7 cellular contexts compared by ENCODE assay signal in the genomic region with DNA sequence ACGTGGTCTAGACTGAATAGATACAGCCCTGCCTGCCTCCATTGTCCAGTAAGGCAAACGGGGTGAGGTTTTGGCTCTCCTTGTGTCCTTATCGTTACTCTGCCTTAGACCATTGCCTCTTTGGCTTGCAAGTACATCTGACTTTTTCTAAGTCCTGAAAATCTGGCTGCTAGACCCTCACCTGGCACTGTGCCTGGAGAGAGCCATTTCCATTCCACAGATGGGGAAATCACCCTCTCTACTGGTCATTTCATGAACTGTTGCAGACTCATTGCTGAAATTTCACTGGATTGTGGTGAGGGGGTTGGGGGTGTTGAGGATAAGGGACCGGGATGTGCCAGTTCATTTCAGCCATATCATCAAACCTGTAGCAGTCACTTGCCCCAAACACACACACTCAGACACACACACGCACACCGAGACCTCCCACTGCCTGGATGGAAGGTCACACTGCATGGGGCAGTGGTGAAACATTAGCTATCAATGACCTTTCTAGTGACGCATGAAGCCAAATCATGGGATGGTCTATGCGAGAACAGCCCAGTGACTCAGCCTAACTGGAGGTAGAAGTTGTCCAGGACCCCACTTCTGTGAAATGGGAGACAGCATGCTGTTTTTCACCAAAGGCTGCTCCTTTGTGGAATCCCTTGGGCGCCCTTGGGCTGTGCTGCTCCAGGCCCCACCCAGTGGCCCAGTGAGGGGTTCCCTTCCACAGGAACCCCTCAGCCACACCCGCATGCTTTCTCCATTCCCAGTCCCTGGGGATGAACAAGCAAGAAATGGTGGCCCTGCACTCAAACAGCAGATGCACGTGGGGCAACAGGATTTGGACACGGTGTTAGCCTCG. TPM values are rescaled to one million over a fixed set of nuclear protein-coding genes. Genes with fewer than 3 reads are reported as not detected.
DNase-seq lines count a peak whose midpoint lies in the region; ATAC-seq and TF ChIP-seq lines count a peak whose summit lies in the region.

No MANE protein-coding gene starts in this region.

- WGBS in GM23248 (ENCODE audit: low coverage in 1 of 2, low lambda C conversion rate in 2 of 2, missing lambda C conversion rate in 2 of 2), 2 experiments = 68 to 70% methylated on average over 13 of the region's 13 CpGs
- WGBS in smooth muscle cell (ENCODE audit: low lambda C conversion rate) = 55% methylated on average over 13 of the region's 13 CpGs

- H3K79me2 ChIP-seq in GM23248 (ENCODE audit: insufficient read depth) (no peaks in the 10 kb centered on the region), OCI-LY3 (ENCODE audit: low read length) (no peaks in the 10 kb centered on the region), smooth muscle cell (ENCODE audit: low read depth) (no peaks in the 10 kb centered on the region)

- in situ Hi-C loops in GM23248 (cut with MboI) = no loop called here

- peaks cover 37% of the 10 kb centered on the region for H3K4me1 Mint-ChIP-seq in glutamatergic neuron (ENCODE audit: low read depth, unreplicated experiment)
- H3K4me1 Mint-ChIP-seq in activated T-helper 2 cell treated with anti-CD3 and anti-CD28 coated beads, Interferon-gamma antibody, Interleukin-2, Interleukin-4, amounts not matched to agents 10 μg/mL and 5 μg/mL and 100 μg/mL, durations not matched to agents 14 hours and 24 hours and 36 hours (ENCODE audit: low read depth) = no peaks in the 10 kb centered on the region

- H3K4me3 ChIP-seq in GM23248 = no peak overlapping the region
- H3K4me3 ChIP-seq in OCI-LY3 (ENCODE audit: low read length) = no peak overlapping the region
- no peak overlapping the region for H3K4me3 ChIP-seq in smooth muscle cell

- H4K20me1 ChIP-seq in GM23248 (ENCODE audit: insufficient read depth) (no peaks in the 10 kb centered on the region), OCI-LY3 (ENCODE audit: insufficient read depth, low read length) (no peaks in the 10 kb centered on the region), smooth muscle cell (ENCODE audit: low read depth) (no peaks in the 10 kb centered on the region)

- peaks cover 8% of the 10 kb centered on the region for H3K27me3 Mint-ChIP-seq in glutamatergic neuron (ENCODE audit: unreplicated experiment)
- peaks cover 9% of the 10 kb centered on the region for H3K27me3 Mint-ChIP-seq in activated T-helper 2 cell treated with anti-CD3 and anti-CD28 coated beads, Interferon-gamma antibody, Interleukin-2, Interleukin-4, amounts not matched to agents 10 μg/mL and 5 μg/mL and 100 μg/mL, durations not matched to agents 14 hours and 24 hours and 36 hours (ENCODE audit: low read depth)

- H3K4me2 ChIP-seq in GM23248 (ENCODE audit: unreplicated experiment) (no peak overlapping the region), OCI-LY3 (ENCODE audit: low read length) (peak overlapping the region; percentile 16), smooth muscle cell (no peak overlapping the region)

- H2AFZ ChIP-seq in GM23248 = no peak overlapping the region
- H2AFZ ChIP-seq in OCI-LY3 (ENCODE audit: low read depth, low read length) = peak overlapping the region; percentile 29; the same call in 1 of the 2 replicates
- no peak overlapping the region for H2AFZ ChIP-seq in smooth muscle cell (ENCODE audit: low read depth)

- H3K4me3 Mint-ChIP-seq in glutamatergic neuron (ENCODE audit: unreplicated experiment) = peak overlapping the region; percentile 76
- H3K4me3 Mint-ChIP-seq in activated T-helper 2 cell treated with anti-CD3 and anti-CD28 coated beads, Interferon-gamma antibody, Interleukin-2, Interleukin-4, amounts not matched to agents 10 μg/mL and 5 μg/mL and 100 μg/mL, durations not matched to agents 14 hours and 24 hours and 36 hours (ENCODE audit: low read depth) = no peak overlapping the region

- H3K36me3 ChIP-seq in GM23248 (ENCODE audit: low read depth) = no peaks in the 10 kb centered on the region
- H3K36me3 ChIP-seq in OCI-LY3 (replicated peaks; ENCODE audit: low read depth, low read length) = no peaks in the 10 kb centered on the region
- no peaks in the 10 kb centered on the region for H3K36me3 ChIP-seq in smooth muscle cell (ENCODE audit: low read depth)

- H3K27me3 ChIP-seq in GM23248 (replicated peaks; ENCODE audit: insufficient read depth) (peaks cover 9% of the 10 kb centered on the region), OCI-LY3 (ENCODE audit: low read depth, low read length) (no peaks in the 10 kb centered on the region), smooth muscle cell (ENCODE audit: low read depth) (no peaks in the 10 kb centered on the region)

- H3K9ac ChIP-seq in GM23248 = no peak overlapping the region
- H3K9ac ChIP-seq in OCI-LY3 (ENCODE audit: low read length) = no peak overlapping the region
- H3K9ac ChIP-seq in smooth muscle cell (ENCODE audit: low read depth) = no peak overlapping the region

- ATAC-seq in GM19397 (IDR thresholded peaks at IDR 0.05; ENCODE audit: unreplicated experiment) (no peak), HG03135 (IDR thresholded peaks at IDR 0.05; ENCODE audit: unreplicated experiment) (no peak)

- no peaks in the 10 kb centered on the region for H3K9me3 ChIP-seq in GM23248 (ENCODE audit: low read depth)
- H3K9me3 ChIP-seq in OCI-LY3 (ENCODE audit: insufficient read depth, low read length) = no peaks in the 10 kb centered on the region
- no peaks in the 10 kb centered on the region for H3K9me3 ChIP-seq in smooth muscle cell (replicated peaks; ENCODE audit: low read depth)

- peaks cover 9% of the 10 kb centered on the region for H3K9me3 Mint-ChIP-seq in glutamatergic neuron (ENCODE audit: unreplicated experiment)
- H3K9me3 Mint-ChIP-seq in activated T-helper 2 cell treated with anti-CD3 and anti-CD28 coated beads, Interferon-gamma antibody, Interleukin-2, Interleukin-4, amounts not matched to agents 10 μg/mL and 5 μg/mL and 100 μg/mL, durations not matched to agents 14 hours and 24 hours and 36 hours = no peaks in the 10 kb centered on the region

- no peaks in the 10 kb centered on the region for H3K9me2 ChIP-seq in GM23248 (ENCODE audit: insufficient read depth)

- TF ChIP-seq CTCF in OCI-LY3 (IDR thresholded peaks at IDR 0.05; ENCODE audit: low read depth, low read length) (peak; percentile 67), glutamatergic neuron (IDR thresholded peaks at IDR 0.05; ENCODE audit: partially characterized antibody, unreplicated experiment) (peak; percentile 36), smooth muscle cell (IDR thresholded peaks at IDR 0.05; ENCODE audit: borderline replicate concordance, insufficient read depth, poor library complexity, severe bottlenecking) (peak; percentile 21)

- peak overlapping the region; percentile 91 for H3K27ac Mint-ChIP-seq in glutamatergic neuron (ENCODE audit: unreplicated experiment)
- H3K27ac Mint-ChIP-seq in activated T-helper 2 cell treated with anti-CD3 and anti-CD28 coated beads, Interferon-gamma antibody, Interleukin-2, Interleukin-4, amounts not matched to agents 10 μg/mL and 5 μg/mL and 100 μg/mL, durations not matched to agents 14 hours and 24 hours and 36 hours = no peak overlapping the region

- intact Hi-C loops in activated T-helper 2 cell treated with anti-CD3 and anti-CD28 coated beads, Interferon-gamma antibody, Interleukin-2, Interleukin-4, amounts not matched to agents 10 μg/mL and 5 μg/mL and 100 μg/mL, durations not matched to agents 14 hours and 24 hours and 36 hours (cut with micrococcal nuclease) = no loop called here

- no peak overlapping the region for H3K27ac ChIP-seq in GM23248
- no peak overlapping the region for H3K27ac ChIP-seq in OCI-LY3 (ENCODE audit: low read length)
- H3K27ac ChIP-seq in smooth muscle cell (ENCODE audit: low read depth) = no peak overlapping the region

- H3F3A ChIP-seq in GM23248 (ENCODE audit: insufficient read depth) = no peaks in the 10 kb centered on the region
- no peaks in the 10 kb centered on the region for H3F3A ChIP-seq in smooth muscle cell (ENCODE audit: low read depth)

- no peaks in the 10 kb centered on the region for H3K36me3 Mint-ChIP-seq in glutamatergic neuron (ENCODE audit: unreplicated experiment)
- H3K36me3 Mint-ChIP-seq in activated T-helper 2 cell treated with anti-CD3 and anti-CD28 coated beads, Interferon-gamma antibody, Interleukin-2, Interleukin-4, amounts not matched to agents 10 μg/mL and 5 μg/mL and 100 μg/mL, durations not matched to agents 14 hours and 24 hours and 36 hours (ENCODE audit: low read depth) = no peaks in the 10 kb centered on the region

- no peaks in the 10 kb centered on the region for H3K4me1 ChIP-seq in GM23248 (ENCODE audit: insufficient read depth)
- H3K4me1 ChIP-seq in OCI-LY3 (ENCODE audit: low read length) = peaks cover 22% of the 10 kb centered on the region
- peaks cover 17% of the 10 kb centered on the region for H3K4me1 ChIP-seq in smooth muscle cell (ENCODE audit: low read depth)

- DNase-seq in GM23248 = peak; percentile 10
- DNase-seq in glutamatergic neuron = no peak
- DNase-seq in smooth muscle cell (lab: John Stamatoyannopoulos, UW; ENCODE audit: unreplicated experiment) = no peak
- no peak for DNase-seq in activated T-helper 2 cell treated with anti-CD3 and anti-CD28 coated beads, Interferon-gamma antibody, Interleukin-2, Interleukin-4, amounts not matched to agents 10 μg/mL and 5 μg/mL and 100 μg/mL, durations not matched to agents 14 hours and 24 hours and 36 hours (ENCODE audit: low spot score)

RNA-seq across cellular contexts. Expression of gene VASH2, which starts 34.9 kb away (rescaled TPM):
- total RNA-seq in GM23248 (2014; rRNA removed; shearing (Covaris generic)) = not detected in 2 replicates
- polyA plus RNA-seq in GM23248 (2016; fragmentation: Nextera tagmentation; extraction: Ambion mirVana) (0.06 and 0.19 TPM in 2 replicates), smooth muscle cell (6.7 and 6.9 TPM in 2 replicates)
- total RNA-seq in glutamatergic neuron (ENCODE audit: unreplicated experiment) (59.8 TPM), smooth muscle cell (8.9 and 16.0 TPM in 2 replicates)
- 1.3 and 1.8 TPM in 2 replicates for total RNA-seq in activated T-helper 2 cell treated with anti-CD3 and anti-CD28 coated beads, Interferon-gamma antibody, Interleukin-2, Interleukin-4, amounts not matched to agents 10 μg/mL and 5 μg/mL and 100 μg/mL, durations not matched to agents 14 hours and 24 hours and 36 hours

RNA-seq across cellular contexts. Expression of gene FLVCR1, which starts 57.4 kb away (rescaled TPM):
- 2.3 and 4.2 TPM in 2 replicates for total RNA-seq in GM23248 (2014; rRNA removed; shearing (Covaris generic))
- polyA plus RNA-seq in GM23248 (2016; fragmentation: Nextera tagmentation; extraction: Ambion mirVana) = 0.81 and 0.86 TPM in 2 replicates
- total RNA-seq in glutamatergic neuron (ENCODE audit: unreplicated experiment) = 33.4 TPM
- total RNA-seq in smooth muscle cell = 4.4 and 5.5 TPM in 2 replicates
- polyA plus RNA-seq in smooth muscle cell = 3.9 and 4.0 TPM in 2 replicates
- total RNA-seq in activated T-helper 2 cell treated with anti-CD3 and anti-CD28 coated beads, Interferon-gamma antibody, Interleukin-2, Interleukin-4, amounts not matched to agents 10 μg/mL and 5 μg/mL and 100 μg/mL, durations not matched to agents 14 hours and 24 hours and 36 hours = 23.0 and 24.3 TPM in 2 replicates
